In genomic region chr2:236034974-236035373, GRCh38 we compare ENCODE assay signal across 25 cellular contexts.
"Had no signal": no experiment of that assay in that cellular context is flagged by ENCODE, and none has a peak within 500 bp of the region (broad histone marks: within the 10 kb centered on the region; RNA-seq: fewer than 3 reads in every experiment).

No MANE protein-coding gene starts in this region.

- H3K27me3 Mint-ChIP-seq: type B pancreatic cell had no signal

- H3K27ac Mint-ChIP-seq: immature natural killer cell; memory B cell; mesothelial cell of epicardium; naive thymus-derived CD4-positive, alpha-beta T cell; nephron; stimulated activated memory B cell treated with anti-CD40 and anti-IgM and Interleukin-4, amounts not matched to agents 10 μg/mL and 1 μg/mL and 100 μg/mL, for 72 hours; type B pancreatic cell had no signal

- H3K4me1 Mint-ChIP-seq: immature natural killer cell; memory B cell; mesothelial cell of epicardium; naive thymus-derived CD4-positive, alpha-beta T cell; nephron; stimulated activated memory B cell treated with anti-CD40 and anti-IgM and Interleukin-4, amounts not matched to agents 10 μg/mL and 1 μg/mL and 100 μg/mL, for 72 hours had no signal

- H3K4me3 ChIP-seq: dorsolateral prefrontal cortex, lung, prostate gland, skin epidermis, spleen, testis, tibial artery had no signal

- H3K9me3 Mint-ChIP-seq: immature natural killer cell had no signal

- H3K27ac ChIP-seq: dorsolateral prefrontal cortex, parathyroid adenoma, prostate gland, skin epidermis, spleen, testis, tibial artery had no signal

- H3K27me3 ChIP-seq: dorsolateral prefrontal cortex, spleen, testis, tibial artery had no signal

- H3K4me1 ChIP-seq: parathyroid adenoma, prostate gland, spleen, testis, tibial artery had no signal

- DNase-seq: caudate nucleus; dorsolateral prefrontal cortex; effector CD4-positive, alpha-beta T cell; hypothalamus; immature natural killer cell; islet precursor cell; kidney glomerular epithelial cell; left colon; naive thymus-derived CD4-positive, alpha-beta T cell; right cardiac atrium; spleen; stimulated activated CD4-positive, alpha-beta T cell treated with anti-CD3 and anti-CD28 coated beads, Interleukin-4, amount 100 ng/mL, for 4 hours; stimulated activated naive CD8-positive, alpha-beta T cell treated with anti-CD3 and anti-CD28 coated beads, Interleukin-15, Interleukin-2, amounts not matched to agents 100 U/mL and 50 U/mL, for 24 hours; substantia nigra; testis; tibial artery had no signal

- ATAC-seq: left colon; naive thymus-derived CD4-positive, alpha-beta T cell; stimulated activated memory B cell treated with anti-CD40 and anti-IgM and Interleukin-4, amounts not matched to agents 10 μg/mL and 1 μg/mL and 100 μg/mL, for 72 hours; stimulated activated naive CD8-positive, alpha-beta T cell treated with anti-CD3 and anti-CD28 coated beads, Interleukin-15, Interleukin-2, amounts not matched to agents 100 U/mL and 50 U/mL, for 24 hours had no signal

- H3K36me3 ChIP-seq: prostate gland, spleen had no signal

- H3K36me3 Mint-ChIP-seq: memory B cell; naive thymus-derived CD4-positive, alpha-beta T cell; stimulated activated memory B cell treated with anti-CD40 and anti-IgM and Interleukin-4, amounts not matched to agents 10 μg/mL and 1 μg/mL and 100 μg/mL, for 72 hours had no signal

- H3K4me3 Mint-ChIP-seq: immature natural killer cell; memory B cell; mesothelial cell of epicardium; naive thymus-derived CD4-positive, alpha-beta T cell; nephron; stimulated activated memory B cell treated with anti-CD40 and anti-IgM and Interleukin-4, amounts not matched to agents 10 μg/mL and 1 μg/mL and 100 μg/mL, for 72 hours; type B pancreatic cell had no signal

- H3K9me3 ChIP-seq: prostate gland, testis, tibial artery had no signal
